In the genomic region with DNA sequence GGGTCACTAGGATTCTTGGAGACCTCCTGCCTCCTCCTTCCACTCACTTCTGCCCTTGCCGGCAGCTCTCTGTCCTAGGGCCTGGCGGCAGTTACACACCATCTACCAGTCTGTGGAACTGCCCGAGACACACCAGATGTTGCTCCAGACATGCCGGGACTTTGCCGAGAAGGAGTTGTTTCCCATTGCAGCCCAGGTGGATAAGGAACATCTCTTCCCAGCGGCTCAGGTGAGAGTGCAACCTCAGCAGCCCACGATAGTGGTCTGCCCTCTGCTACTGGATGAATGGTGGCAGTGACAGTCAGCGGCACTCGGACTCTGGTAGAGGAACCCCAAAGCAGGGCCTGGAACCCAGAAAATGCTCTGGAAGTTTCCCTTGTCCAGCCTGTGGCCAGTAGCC, we compare ENCODE assay signal across 17 cellular contexts. TPM values are rescaled to one million over a fixed set of nuclear protein-coding genes. Genes with fewer than 3 reads are reported as not detected.
DNase-seq lines count a peak whose midpoint lies in the region; ATAC-seq and TF ChIP-seq lines count a peak whose summit lies in the region.
"Had no signal": no experiment of that assay in that cellular context is flagged by ENCODE, and none has a peak within 500 bp of the region (broad histone marks: within the 10 kb centered on the region; RNA-seq: fewer than 3 reads in every experiment).

No MANE protein-coding gene starts in this region.

- no peak for ATAC-seq in stimulated activated naive CD8-positive, alpha-beta T cell treated with anti-CD3 and anti-CD28 coated beads, Interleukin-15, Interleukin-2, amounts not matched to agents 100 U/mL and 50 U/mL, for 24 hours
- no peak for ATAC-seq in central memory CD8-positive, alpha-beta T cell (replicated peaks; ENCODE audit: extremely low read depth, poor library complexity, severe bottlenecking)
- ATAC-seq: PC-3 had no signal

- H3K27ac Mint-ChIP-seq in stimulated activated naive CD8-positive, alpha-beta T cell treated with anti-CD3 and anti-CD28 coated beads, Interleukin-15, Interleukin-2, amounts not matched to agents 100 ng/mL and 50 ng/mL, for 24 hours, result no peak overlapping the region
- H3K27ac Mint-ChIP-seq in central memory CD8-positive, alpha-beta T cell (ENCODE audit: low read depth), result no peak overlapping the region

- TF ChIP-seq POLR2A in transverse colon (IDR thresholded peaks at IDR 0.05) (no peak), vagina (IDR thresholded peaks at IDR 0.05) (no peak)

- H3K4me3 ChIP-seq in mucosa of rectum (ENCODE audit: low read length in 2 of 2) (peak overlapping the region; percentile 70 to 84), transverse colon (peak overlapping the region in 3 of 4 donors; percentile 53 to 72 (median 67)), vagina (no peak overlapping the region)

- peak overlapping the region; percentile 88 for H3K4me3 Mint-ChIP-seq in stimulated activated naive CD8-positive, alpha-beta T cell treated with anti-CD3 and anti-CD28 coated beads, Interleukin-15, Interleukin-2, amounts not matched to agents 100 ng/mL and 50 ng/mL, for 24 hours
- peak overlapping the region; percentile 88 for H3K4me3 Mint-ChIP-seq in central memory CD8-positive, alpha-beta T cell

- TF ChIP-seq EP300 in transverse colon (IDR thresholded peaks at IDR 0.05; ENCODE audit: low read depth), result no peak

- H3K36me3 Mint-ChIP-seq in stimulated activated naive CD8-positive, alpha-beta T cell treated with anti-CD3 and anti-CD28 coated beads, Interleukin-15, Interleukin-2, amounts not matched to agents 100 ng/mL and 50 ng/mL, for 24 hours (ENCODE audit: low read depth), result peaks cover 35% of the 10 kb centered on the region
- peaks cover 13% of the 10 kb centered on the region for H3K36me3 Mint-ChIP-seq in central memory CD8-positive, alpha-beta T cell (ENCODE audit: insufficient read depth)

- no peaks in the 10 kb centered on the region for H3K27me3 ChIP-seq in mucosa of rectum (ENCODE audit: control insufficient read depth in 2 of 2, insufficient read depth in 2 of 2, low read length in 2 of 2)
- H3K27me3 ChIP-seq in transverse colon, result no peaks in the 10 kb centered on the region
- no peaks in the 10 kb centered on the region for H3K27me3 ChIP-seq in vagina
- H3K27me3 ChIP-seq: SJSA1 had no signal

- peaks cover 16% of the 10 kb centered on the region for H3K4me1 Mint-ChIP-seq in stimulated activated naive CD8-positive, alpha-beta T cell treated with anti-CD3 and anti-CD28 coated beads, Interleukin-15, Interleukin-2, amounts not matched to agents 100 ng/mL and 50 ng/mL, for 24 hours (ENCODE audit: low read depth)
- H3K4me1 Mint-ChIP-seq in central memory CD8-positive, alpha-beta T cell, result peaks cover 16% of the 10 kb centered on the region

- 73% methylated on average over 7 of the region's 9 CpGs; no CpG with 5 or more reads in 1 of the 2 donors for WGBS in transverse colon (ENCODE audit: low coverage in 1 of 2), 2 donors

- in situ Hi-C loops in transverse colon (cut with MboI; ENCODE audit: low pct_ligation_motif_present in 1 of 4, low pct_unique_long_range_greater_than_20kb in 1 of 4, low sequenced_read_pairs in 3 of 4), result no loop called here

- H3K9me3 ChIP-seq in mucosa of rectum (ENCODE audit: control insufficient read depth in 2 of 2, low read length in 2 of 2) (no peaks in the 10 kb centered on the region), transverse colon (no peaks in the 10 kb centered on the region), vagina (no peaks in the 10 kb centered on the region)
- H3K9me3 ChIP-seq: SJSA1 had no signal

- H3K4me1 ChIP-seq in mucosa of rectum (ENCODE audit: control insufficient read depth in 2 of 2, insufficient read depth in 2 of 2, low read length in 2 of 2), result peaks cover 18 to 20% of the 10 kb centered on the region in 2 donors
- H3K4me1 ChIP-seq in transverse colon, result peaks cover 7 to 35% (median 12%) of the 10 kb centered on the region in 4 donors
- peaks cover 20% of the 10 kb centered on the region for H3K4me1 ChIP-seq in vagina

- no peaks in the 10 kb centered on the region for H3K9me3 Mint-ChIP-seq in stimulated activated naive CD8-positive, alpha-beta T cell treated with anti-CD3 and anti-CD28 coated beads, Interleukin-15, Interleukin-2, amounts not matched to agents 100 ng/mL and 50 ng/mL, for 24 hours
- no peaks in the 10 kb centered on the region for H3K9me3 Mint-ChIP-seq in central memory CD8-positive, alpha-beta T cell

- intact Hi-C loops in transverse colon (cut with DNase I; ENCODE audit: low total_unique reads), result no loop called here
- intact Hi-C loops in vagina (cut with DNase I), result no loop called here

- H3K27me3 Mint-ChIP-seq in stimulated activated naive CD8-positive, alpha-beta T cell treated with anti-CD3 and anti-CD28 coated beads, Interleukin-15, Interleukin-2, amounts not matched to agents 100 ng/mL and 50 ng/mL, for 24 hours, result no peaks in the 10 kb centered on the region
- no peaks in the 10 kb centered on the region for H3K27me3 Mint-ChIP-seq in central memory CD8-positive, alpha-beta T cell

- H3K27ac ChIP-seq in mucosa of rectum (ENCODE audit: low read depth in 2 of 2, low read length in 2 of 2) (peak overlapping the region; percentile 82 to 83), transverse colon (peak overlapping the region; percentile 86 to 90 (median 90)), vagina (no peak overlapping the region)
- H3K27ac ChIP-seq: SJSA1 had no signal

- DNase-seq in stimulated activated naive CD8-positive, alpha-beta T cell treated with anti-CD3 and anti-CD28 coated beads, Interleukin-15, Interleukin-2, amounts not matched to agents 100 U/mL and 50 U/mL, for 24 hours, result no peak
- DNase-seq in central memory CD8-positive, alpha-beta T cell (ENCODE audit: low spot score in 2 of 2), result no peak
- no peak for DNase-seq in transverse colon
- no peak for DNase-seq in vagina (ENCODE audit: extremely low spot score in 2 of 2)
- no peak for DNase-seq in activated gamma-delta T cell (lab: John Stamatoyannopoulos, UW)
- DNase-seq in SKM-1 (lab: John Stamatoyannopoulos, UW; ENCODE audit: unreplicated experiment), result no peak
- DNase-seq: DMS 273 treated with DMSO at 0.1 percent for 48 hours; hypothalamus; midbrain; NCI-H1048; NCI-H2107; NCI-H526 treated with DMSO at 0.1 percent for 48 hours; PC-3; stimulated activated CD4-positive, alpha-beta T cell treated with anti-CD3 and anti-CD28 coated beads, Interleukin-4, amount 100 ng/mL, for 1 hour had no signal

- TF ChIP-seq CTCF in transverse colon (IDR thresholded peaks at IDR 0.05) (no peak), vagina (IDR thresholded peaks at IDR 0.05) (no peak)

- peak overlapping the region; percentile 85 to 89 for H3K9ac ChIP-seq in mucosa of rectum (ENCODE audit: low read depth in 1 of 2, low read length in 2 of 2)

- peaks cover 18 to 37% of the 10 kb centered on the region in 2 donors for H3K36me3 ChIP-seq in mucosa of rectum (ENCODE audit: control insufficient read depth in 2 of 2, insufficient read depth in 2 of 2, low read length in 2 of 2)
- peaks cover 0 to 24% (median 1%) of the 10 kb centered on the region in 4 donors for H3K36me3 ChIP-seq in transverse colon
- H3K36me3 ChIP-seq in vagina, result peaks cover 0 to 20% of the 10 kb centered on the region in 2 donors

RNA-seq across cellular contexts. Expression of a gene that starts 1.3 kb away (rescaled TPM):
- total RNA-seq in transverse colon (100 to 1,000 TPM; 224 to 338 (median 297) TPM), vagina (21.4 TPM)

RNA-seq across cellular contexts. Expression of a gene that starts 16.7 kb away (rescaled TPM):
- total RNA-seq in transverse colon (10 to 100 TPM in 3 of 4 donors, 1 to 10 TPM in 1; 9.8 to 25.4 (median 21.5) TPM), vagina (16.0 TPM)

RNA-seq across cellular contexts. Expression of a gene that starts 40.0 kb away (rescaled TPM):
- total RNA-seq in transverse colon, result 100 to 1,000 TPM in 3 of 4 donors, 10 to 100 TPM in 1; 75.6 to 153 (median 130) TPM
- 33.1 TPM for total RNA-seq in vagina

Comparison
In these comparisons a context has a peak if more than half of its experiments do, and no peak if none do; other contexts are left out.
1. H3K4me3 ChIP-seq: peak in mucosa of rectum (2 of 2) and transverse colon (3 of 4); none in vagina (0 of 2).
2. RNA of a gene that starts 1.3 kb away (total RNA-seq): 224 to 338 TPM in transverse colon; 21.4 TPM in vagina (single experiment); every median in the first group is over 10 times any median in the second.